8 cellular contexts compared by ENCODE assay signal in the genomic region with DNA sequence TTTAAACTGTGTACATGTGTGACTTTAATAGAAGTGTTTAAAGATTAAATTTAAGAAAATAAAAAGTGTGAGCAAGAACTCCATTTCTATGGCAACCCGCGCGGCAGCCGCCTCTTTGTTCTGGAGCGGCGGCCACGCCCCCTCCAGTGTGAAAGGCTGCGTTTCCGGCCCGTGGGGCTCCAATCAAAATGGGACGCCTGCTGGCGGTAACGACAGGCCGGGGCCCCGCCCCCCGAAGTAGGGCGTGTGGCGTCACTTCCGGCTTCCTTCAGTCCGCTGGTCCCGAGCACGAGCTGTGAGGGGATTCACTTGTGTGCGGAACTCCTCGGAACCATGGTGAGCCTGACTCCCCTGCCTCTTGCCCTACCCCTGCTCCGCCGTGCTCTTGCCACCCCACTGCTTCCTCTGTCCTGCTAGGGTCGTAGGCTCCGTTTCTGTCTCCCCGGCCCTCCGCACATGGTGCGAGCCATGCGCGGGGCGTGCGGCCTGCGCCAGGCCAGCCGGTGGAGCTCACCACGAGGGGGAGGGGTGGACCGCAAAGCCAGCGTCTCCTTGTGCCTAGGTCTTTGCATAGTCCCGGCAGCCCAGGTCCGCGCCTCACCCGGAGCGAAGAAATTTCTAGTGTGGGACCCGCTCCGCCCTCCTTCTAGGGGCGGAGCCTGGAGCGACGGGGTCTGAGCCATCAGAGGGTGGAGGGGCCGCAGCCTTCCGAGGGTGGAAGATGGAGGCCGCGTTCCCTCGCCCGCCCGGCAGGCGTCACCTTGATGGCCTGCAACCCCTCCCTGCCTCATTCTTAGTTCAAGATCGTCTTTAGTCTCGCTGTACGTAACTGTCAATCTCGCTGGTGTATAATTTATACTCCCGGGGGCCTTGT. TPM values are rescaled to one million over a fixed set of nuclear protein-coding genes. Genes with fewer than 3 reads are reported as not detected.
DNase-seq lines count a peak whose midpoint lies in the region; ATAC-seq and TF ChIP-seq lines count a peak whose summit lies in the region.

A gene (plus strand): TSS at position 271 of the 874 bp plus-strand sequence. CDS start 63 bp downstream, at position 334.

- H3K4me3 ChIP-seq in HAP-1 (peak within 1 kb of the TSS; percentile 100), MG63 (peak within 1 kb of the TSS; percentile 100), fibroblast of the aortic adventitia (ENCODE audit: low read depth, low read length) (peak within 1 kb of the TSS; percentile 99)

- TF ChIP-seq CTCF in fibroblast of the aortic adventitia (IDR thresholded peaks at IDR 0.05; ENCODE audit: insufficient read depth, low read length) (peak; percentile 63), nephron progenitor cell (IDR thresholded peaks at IDR 0.05) (peak; percentile 42)

- H3K4me3 Mint-ChIP-seq in nephron progenitor cell, result peak within 1 kb of the TSS; percentile 96
- peak within 1 kb of the TSS; percentile 90 to 97 for H3K4me3 Mint-ChIP-seq in stimulated activated naive CD8-positive, alpha-beta T cell treated with anti-CD3 and anti-CD28 coated beads, Interleukin-15, amount 100 ng/mL, for 72 hours

- peak; percentile 92 for DNase-seq in GDM1 (lab: John Stamatoyannopoulos, UW)
- DNase-seq in HAP-1 (ENCODE audit: low spot score in 2 of 2), result peak; percentile 95 to 97
- DNase-seq in MG63, result peak; percentile 96
- DNase-seq in SHP77 treated with DMSO at 0.1 percent for 48 hours (lab: John Stamatoyannopoulos, UW), result peak; percentile 60
- peak; percentile 99 for DNase-seq in activated effector memory CD4-positive, alpha-beta T cell treated with anti-CD3 and anti-CD28 coated beads, Interleukin-2, amount 50 U/mL, for 16 hours
- peak; percentile 93 for DNase-seq in fibroblast of the aortic adventitia (ENCODE audit: low read depth)
- DNase-seq in nephron progenitor cell, result peak; percentile 96
- DNase-seq in stimulated activated naive CD8-positive, alpha-beta T cell treated with anti-CD3 and anti-CD28 coated beads, Interleukin-15, amount 100 ng/mL, for 72 hours, result peak; percentile 93 to 96

- peak within 1 kb of the TSS; percentile 98 for H3K27ac Mint-ChIP-seq in nephron progenitor cell
- H3K27ac Mint-ChIP-seq in stimulated activated naive CD8-positive, alpha-beta T cell treated with anti-CD3 and anti-CD28 coated beads, Interleukin-15, amount 100 ng/mL, for 72 hours, result peak within 1 kb of the TSS; percentile 94 to 100

- H3K36me3 ChIP-seq in HAP-1 (replicated peaks), result peaks cover 46% of the 10 kb centered on the region
- peaks cover 50% of the 10 kb centered on the region for H3K36me3 ChIP-seq in MG63

- H3K9me3 Mint-ChIP-seq in nephron progenitor cell, result no peaks in the 10 kb centered on the region
- no peaks in the 10 kb centered on the region for H3K9me3 Mint-ChIP-seq in stimulated activated naive CD8-positive, alpha-beta T cell treated with anti-CD3 and anti-CD28 coated beads, Interleukin-15, amount 100 ng/mL, for 72 hours

- H3K27me3 Mint-ChIP-seq in nephron progenitor cell (ENCODE audit: low read depth, poor library complexity), result no peaks in the 10 kb centered on the region
- H3K27me3 Mint-ChIP-seq in stimulated activated naive CD8-positive, alpha-beta T cell treated with anti-CD3 and anti-CD28 coated beads, Interleukin-15, amount 100 ng/mL, for 72 hours, result no peaks in the 10 kb centered on the region

- H3K36me3 Mint-ChIP-seq in nephron progenitor cell (ENCODE audit: low read depth), result peaks cover 44% of the 10 kb centered on the region

- H3K9me3 ChIP-seq in HAP-1 (no peaks in the 10 kb centered on the region), MG63 (no peaks in the 10 kb centered on the region)

- peak; percentile 95 for ATAC-seq in stimulated activated naive CD8-positive, alpha-beta T cell treated with anti-CD3 and anti-CD28 coated beads, Interleukin-15, amount 100 ng/mL, for 72 hours

- H3K27me3 ChIP-seq in HAP-1 (ENCODE audit: low read depth) (no peaks in the 10 kb centered on the region), MG63 (no peaks in the 10 kb centered on the region)

- H3K4me1 ChIP-seq in HAP-1, result peaks cover 4% of the 10 kb centered on the region

- in situ Hi-C loops in HAP-1 (cut with MboI; ENCODE audit: low sequenced_read_pairs), result no loop called here

- peaks cover 14% of the 10 kb centered on the region for H3K4me1 Mint-ChIP-seq in nephron progenitor cell
- peaks cover 32% of the 10 kb centered on the region for H3K4me1 Mint-ChIP-seq in stimulated activated naive CD8-positive, alpha-beta T cell treated with anti-CD3 and anti-CD28 coated beads, Interleukin-15, amount 100 ng/mL, for 72 hours

RNA-seq across cellular contexts. Expression of the gene that starts here (rescaled TPM):
- total RNA-seq in MG63 (2014; rRNA removed; shearing (Covaris generic); ENCODE audit: low replicate concordance), result 533 and 548 TPM in 2 replicates
- 114 and 228 TPM in 2 replicates for total RNA-seq in fibroblast of the aortic adventitia (ENCODE audit: low replicate concordance)

Comparison
In these comparisons a context has a peak if more than half of its experiments do, and no peak if none do; other contexts are left out.
1. Peak in every context shown above with its lines: DNase-seq, ATAC-seq and H3K4me3 ChIP-seq.